ENCODE assay signal across 8 cellular contexts in the genomic region with DNA sequence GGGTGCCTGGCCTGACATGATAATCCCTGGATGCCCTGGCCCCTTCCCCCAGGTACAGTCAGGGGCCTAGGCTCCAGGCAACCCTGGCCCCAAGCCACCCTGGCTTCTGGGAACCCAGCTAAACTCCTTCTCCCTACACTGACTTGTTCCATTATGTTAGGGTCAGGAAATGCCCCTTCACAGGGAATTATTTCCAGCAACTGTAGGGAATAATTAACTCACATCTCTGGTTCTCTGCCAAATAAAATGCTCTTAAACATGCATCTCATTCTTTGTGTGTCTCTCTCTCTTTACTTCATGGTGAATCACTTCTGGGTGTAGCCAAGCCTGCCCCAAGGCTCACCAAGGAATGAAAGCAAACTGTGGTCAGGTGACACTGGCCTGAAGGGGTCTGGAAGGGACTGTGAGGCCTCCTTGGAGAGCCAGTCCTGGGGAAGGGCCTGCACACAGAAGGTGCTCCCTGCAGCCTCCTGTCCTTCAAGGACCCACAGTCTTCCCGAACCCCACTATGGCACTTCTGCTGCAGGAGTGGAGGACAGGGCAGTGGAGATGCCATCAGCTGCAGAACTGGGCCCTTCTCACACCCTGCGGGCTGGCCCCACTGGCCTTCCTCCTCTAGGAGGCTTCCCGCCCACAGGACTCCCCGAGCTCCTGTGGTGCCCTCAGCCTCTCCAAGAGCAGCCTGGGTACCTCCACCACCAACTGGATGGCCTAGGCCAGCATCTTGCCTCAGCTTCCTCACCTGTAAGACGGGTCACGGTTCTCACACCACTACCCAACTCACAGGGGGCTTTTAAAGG. TPM values are rescaled to one million over a fixed set of nuclear protein-coding genes. Genes with fewer than 3 reads are reported as not detected.
DNase-seq lines count a peak whose midpoint lies in the region; ATAC-seq, FAIRE-seq and TF ChIP-seq lines count a peak whose summit lies in the region.

No MANE protein-coding gene starts in this region.

- no peak overlapping the region for H3K9ac ChIP-seq in HepG2 (ENCODE audit: insufficient read depth, low read depth, low read length)

- peak; percentile 71 for DNase-seq in A673 (ENCODE audit: low spot score)
- DNase-seq in HFFc6: peak; percentile 97
- DNase-seq in body of pancreas: peak in 3 of 4 donors; percentile 62 to 64 (median 64)
- peak; percentile 80 for DNase-seq in HepG2 (ENCODE audit: low spot score)
- DNase-seq in MV-4-11 (lab: John Stamatoyannopoulos, UW): no peak
- no peak for DNase-seq in cerebellar nuclear complex (lab: John Stamatoyannopoulos, UW)

- intact Hi-C loops in A673 (cut with micrococcal nuclease; ENCODE audit: unreplicated experiment) (no loop called here), body of pancreas (cut with DNase I) (no loop called here), HepG2 (cut with micrococcal nuclease; ENCODE audit: unreplicated experiment) (no loop called here)

- H3K27me3 ChIP-seq in A673 (replicated peaks; ENCODE audit: insufficient read depth, low read depth, low read length, poor library complexity) (no peaks in the 10 kb centered on the region), body of pancreas (no peaks in the 10 kb centered on the region), HepG2 (ENCODE audit: control insufficient read depth in 1 of 2, insufficient read depth in 2 of 2, low read length in 2 of 2) (no peaks in the 10 kb centered on the region)

- H3K36me3 ChIP-seq in A673 (ENCODE audit: insufficient read depth, low read length, poor library complexity, severe bottlenecking): peaks cover 19% of the 10 kb centered on the region
- H3K36me3 ChIP-seq in body of pancreas (replicated peaks in 1 of 2; ENCODE audit: insufficient read depth in 1 of 2, low read depth in 2 of 2): peaks cover 5 to 13% of the 10 kb centered on the region in 2 donors
- H3K36me3 ChIP-seq in HepG2 (replicated peaks in 1 of 2; ENCODE audit: control insufficient read depth in 1 of 2, insufficient read depth in 2 of 2, low read length in 2 of 2): peaks cover 58 to 76% of the 10 kb centered on the region in 2 experiments

- FAIRE-seq in HepG2 (lab: Jason Lieb, UNC): no peak

- H3K4me1 ChIP-seq in A673 (ENCODE audit: insufficient read depth, low read length, poor library complexity, severe bottlenecking): peaks cover 22% of the 10 kb centered on the region
- peaks cover 71% of the 10 kb centered on the region for H3K4me1 ChIP-seq in body of pancreas
- peaks cover 44% of the 10 kb centered on the region for H3K4me1 ChIP-seq in HepG2 (ENCODE audit: insufficient read depth, low read length)

- H3K9me3 ChIP-seq in A673 (ENCODE audit: low read depth, low read length, poor library complexity, severe bottlenecking) (no peaks in the 10 kb centered on the region), body of pancreas (no peaks in the 10 kb centered on the region), HepG2 (ENCODE audit: low read length) (no peaks in the 10 kb centered on the region)

- H3K79me2 ChIP-seq in HepG2 (ENCODE audit: insufficient read depth, low read length): peaks cover 21% of the 10 kb centered on the region

- no peaks in the 10 kb centered on the region for H3K9me3 Mint-ChIP-seq in HFFc6

- peak in 1 of 2 experiments; percentile 6; a peak in 1 of 4 replicates for TF ChIP-seq EP300 in HepG2 (IDR thresholded peaks at IDR 0.05; ENCODE audit: low read depth in 2 of 2, low read length in 2 of 2)
- TF ChIP-seq EP300 in HepG2 (CRISPR knock-in tag; IDR thresholded peaks at IDR 0.05; ENCODE audit: borderline replicate concordance): no peak

- TF ChIP-seq POLR2A in body of pancreas (IDR thresholded peaks at IDR 0.05): no peak
- no peak for TF ChIP-seq POLR2A in HepG2 (IDR thresholded peaks at IDR 0.05; ENCODE audit: insufficient read depth in 1 of 2, low read depth in 2 of 2, low read length in 2 of 2)

- H3K27me3 Mint-ChIP-seq in HFFc6 (ENCODE audit: insufficient read depth): no peaks in the 10 kb centered on the region; the same call in 1 of the 2 replicates

- H3K4me3 ChIP-seq in A673 (ENCODE audit: low read depth, low read length, poor library complexity, severe bottlenecking): no peak overlapping the region
- no peak overlapping the region for H3K4me3 ChIP-seq in body of pancreas
- H3K4me3 ChIP-seq in HepG2 (replicated peaks in 1 of 3; ENCODE audit: insufficient read depth in 1 of 3, low read depth in 2 of 3, low read length in 3 of 3): no peak overlapping the region

- BruUV-seq in A673 (replicated peaks; lab: Mats Ljungman, UMichigan) (no TSS peak), HepG2 (replicated peaks; lab: Mats Ljungman, UMichigan) (no TSS peak)

- H3K27ac ChIP-seq in A673 (ENCODE audit: low read depth, low read length, poor library complexity, severe bottlenecking) (no peak overlapping the region), body of pancreas (peak overlapping the region; percentile 30 to 79 (median 65)), HepG2 (ENCODE audit: extremely low read length, insufficient read depth, low read length) (peak overlapping the region; percentile 52)

- POLR2A ChIA-PET in A673 (lab: Charles Lee; ENCODE audit: low non-redundant PET) (no interaction called here), HepG2 (lab: Yijun Ruan, JAX) (interaction anchor here (1.1 to 1.3 kb wide), 2 partner anchors 14 to 109 kb away, joined by 4 read pairs; a partner anchor contains a TSS)

- CTCF ChIA-PET in A673 (lab: Charles Lee) (no interaction called here), HepG2 (lab: Yijun Ruan, JAX; ENCODE audit: low intra/inter-chr PET ratio, low total read pairs) (no interaction called here)

- H3K4me3 Mint-ChIP-seq in HFFc6: peak overlapping the region; percentile 52; the same call in 1 of the 2 replicates

- H4K20me1 ChIP-seq in HepG2 (ENCODE audit: insufficient read depth, low read length): peaks cover 14% of the 10 kb centered on the region; the same call in 1 of the 2 replicates

- in situ Hi-C loops in HepG2 (cut with HindIII; ENCODE audit: extremely low pct_ligation_motif_present, low pct_unique_long_range_greater_than_20kb): no loop called here

- TF ChIP-seq CTCF in A673 (conservative IDR thresholded peaks at IDR 0.05; ENCODE audit: low read depth, low read length) (no peak), HFFc6 (IDR thresholded peaks at IDR 0.05) (no peak), body of pancreas (IDR thresholded peaks at IDR 0.05) (no peak), HepG2 (CRISPR knock-in tag; IDR thresholded peaks at IDR 0.05) (no peak)

- peak; percentile 68 for ATAC-seq in body of pancreas
- ATAC-seq in HepG2: peak; percentile 43
- ATAC-seq in GM18858 (IDR thresholded peaks at IDR 0.05; ENCODE audit: unreplicated experiment): no peak
- no peak for ATAC-seq in GM21381 (IDR thresholded peaks at IDR 0.05; ENCODE audit: unreplicated experiment)

- no peak for TF ChIP-seq RAD21 in HepG2 (CRISPR knock-in tag; IDR thresholded peaks at IDR 0.05)

- H3K27ac Mint-ChIP-seq in HFFc6: peak overlapping the region; percentile 95

- H2AFZ ChIP-seq in HepG2 (ENCODE audit: low read length): no peak overlapping the region

- WGBS in body of pancreas, 2 donors: 67 to 72% methylated on average over 6 of the region's 6 CpGs
- WGBS in HepG2 (ENCODE audit: low lambda C conversion rate): 100% methylated on average over 3 of the region's 6 CpGs

- H3K36me3 Mint-ChIP-seq in HFFc6 (ENCODE audit: low read depth): peaks cover 53% of the 10 kb centered on the region

- peak overlapping the region; percentile 26; the same call in 1 of the 2 replicates for H3K4me2 ChIP-seq in HepG2 (ENCODE audit: low read depth, low read length)

- H3K4me1 Mint-ChIP-seq in HFFc6 (ENCODE audit: low read depth): peaks cover 82% of the 10 kb centered on the region

TF ChIP-seq in HepG2, 621 proteins besides CTCF, POLR2A, EP300 and RAD21 (continues in another document):
- TF ChIP-seq RARA (CRISPR knock-in tag; IDR thresholded peaks at IDR 0.05): 0 out of 2 replicates have a peak, but pooled peaks have one; percentile 36
- TF ChIP-seq, protein P1, sequence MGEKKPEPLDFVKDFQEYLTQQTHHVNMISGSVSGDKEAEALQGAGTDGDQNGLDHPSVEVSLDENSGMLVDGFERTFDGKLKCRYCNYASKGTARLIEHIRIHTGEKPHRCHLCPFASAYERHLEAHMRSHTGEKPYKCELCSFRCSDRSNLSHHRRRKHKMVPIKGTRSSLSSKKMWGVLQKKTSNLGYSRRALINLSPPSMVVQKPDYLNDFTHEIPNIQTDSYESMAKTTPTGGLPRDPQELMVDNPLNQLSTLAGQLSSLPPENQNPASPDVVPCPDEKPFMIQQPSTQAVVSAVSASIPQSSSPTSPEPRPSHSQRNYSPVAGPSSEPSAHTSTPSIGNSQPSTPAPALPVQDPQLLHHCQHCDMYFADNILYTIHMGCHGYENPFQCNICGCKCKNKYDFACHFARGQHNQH (CRISPR knock-in tag; IDR thresholded peaks at IDR 0.05): peak; percentile 52; the same call in 1 of the 2 replicates
- peak; percentile 19; the same call in 1 of the 2 replicates for TF ChIP-seq BCL6 (CRISPR knock-in tag; IDR thresholded peaks at IDR 0.05)

RNA-seq across cellular contexts. Expression of a gene that starts 17.6 kb away (rescaled TPM):
- total RNA-seq in A673 (2021): 186 and 196 TPM in 2 replicates
- total RNA-seq in HFFc6 (2021; fragmentation: NEBNext Ultra II Directional; extraction: Animal tissue kit (Norgen Biotek cat#: 25700)): 100 to 1,000 TPM; 335 to 562 (median 471) TPM
- total RNA-seq in body of pancreas: 100 to 1,000 TPM in 1 of 2 donors, 10 to 100 TPM in 1; 96.6 to 208 TPM
- total RNA-seq in HepG2 (2016; rRNA removed; fragmentation: Illumina TruSeq; extraction: Trizol): 196 and 238 TPM in 2 replicates
- 73.9 and 83.5 TPM in 2 replicates for total RNA-seq in HepG2 (2016; cell fraction: cytosol; rRNA removed; fragmentation: Illumina TruSeq; extraction: Trizol; ENCODE audit: low read depth)
- total RNA-seq in HepG2 (2016; cell fraction: insoluble cytoplasmic fraction; rRNA removed; fragmentation: Illumina TruSeq; extraction: Trizol): 153 and 251 TPM in 2 replicates
- 138 and 161 TPM in 2 replicates for total RNA-seq in HepG2 (2016; cell fraction: membrane; rRNA removed; fragmentation: Illumina TruSeq; extraction: Trizol)
- total RNA-seq in HepG2 (2016; cell fraction: nucleus; rRNA removed; fragmentation: Illumina TruSeq; extraction: Trizol): 157 and 193 TPM in 2 replicates
- polyA plus RNA-seq in HepG2 (2011; rRNA removed): 150 and 188 TPM in 2 replicates
- polyA plus RNA-seq in HepG2 (2011; cell fraction: cytosol; rRNA removed): 105 and 148 TPM in 2 replicates
- polyA plus RNA-seq in HepG2 (2011; cell fraction: nucleus; rRNA removed): 113 and 116 TPM in 2 replicates
- polyA plus RNA-seq in HepG2 (2012): 234 and 367 TPM in 2 replicates
- 126 and 140 TPM in 2 replicates for polyA plus RNA-seq in HepG2 (2016; cell fraction: cytosol; fragmentation: Illumina TruSeq; extraction: Trizol; ENCODE audit: low read depth)
- polyA plus RNA-seq in HepG2 (2016; cell fraction: insoluble cytoplasmic fraction; fragmentation: Illumina TruSeq; extraction: Trizol; ENCODE audit: low read depth): 190 and 266 TPM in 2 replicates
- 168 and 215 TPM in 2 replicates for polyA plus RNA-seq in HepG2 (2016; cell fraction: membrane; fragmentation: Illumina TruSeq; extraction: Trizol; ENCODE audit: low read depth)
- polyA plus RNA-seq in HepG2 (2016; cell fraction: nucleus; fragmentation: Illumina TruSeq; extraction: Trizol; ENCODE audit: insufficient read depth, low read depth): 308 and 328 TPM in 2 replicates
- polyA minus RNA-seq in HepG2 (2011; rRNA and poly(A)+ RNA removed; ENCODE audit: low replicate concordance): 280 and 471 TPM in 2 replicates
- polyA minus RNA-seq in HepG2 (2011; cell fraction: cytosol; rRNA and poly(A)+ RNA removed): 128 and 140 TPM in 2 replicates
- 47.4 and 62.7 TPM in 2 replicates for polyA minus RNA-seq in HepG2 (2011; cell fraction: nucleus; rRNA and poly(A)+ RNA removed)

Comparison
In these comparisons a context has a peak if more than half of its experiments do, and no peak if none do; other contexts are left out.
1. DNase-seq: peak in A673 (single experiment), HFFc6 (single experiment), body of pancreas (3 of 4) and HepG2 (single experiment); none in MV-4-11 (single experiment) and cerebellar nuclear complex (0 of 2).
2. ATAC-seq: peak in body of pancreas (single experiment) and HepG2 (single experiment); none in GM18858 (single experiment) and GM21381 (single experiment).